In genomic region chr19:13117176-13117771, GRCh38 we compare ENCODE assay signal across 7 cellular contexts. TPM values are rescaled to one million over a fixed set of nuclear protein-coding genes. Genes with fewer than 3 reads are reported as not detected.
A peak's percentile ranks its signal among the peaks of the same experiment; 100 is the strongest.
DNase-seq lines count a peak whose midpoint lies in the region; ATAC-seq and TF ChIP-seq lines count a peak whose summit lies in the region.

No MANE protein-coding gene starts in this region.

- DNase-seq in H7 (no peak), RWPE2 (ENCODE audit: low spot score) (no peak), epithelial cell of proximal tubule (ENCODE audit: low read depth) (no peak), ovary (no peak), RPMI8226 (no peak), SHP77 treated with DMSO at 0.1 percent for 48 hours (lab: John Stamatoyannopoulos, UW) (no peak)

- no peaks in the 10 kb centered on the region for H3K9me3 ChIP-seq in RWPE2 (ENCODE audit: severe bottlenecking)
- H3K9me3 ChIP-seq in ovary, result no peaks in the 10 kb centered on the region

- WGBS in ovary, 3 donors, result 7 to 18% (median 12%) methylated on average over 20 of the region's 20 CpGs

- intact Hi-C loops in ovary (cut with DNase I), result no loop called here

- ATAC-seq in RWPE2 (ENCODE audit: low read depth), result peak; percentile 2; the same call in 1 of the 3 replicates
- no peak for ATAC-seq in HG03565 (IDR thresholded peaks at IDR 0.05; ENCODE audit: unreplicated experiment)

- TF ChIP-seq CTCF in RWPE2 (IDR thresholded peaks at IDR 0.05; ENCODE audit: poor library complexity, severe bottlenecking) (no peak), epithelial cell of proximal tubule (conservative IDR thresholded peaks at IDR 0.05; ENCODE audit: low read depth, low read length) (no peak), ovary (IDR thresholded peaks at IDR 0.05) (no peak)

- H3K4me3 ChIP-seq in H7 (ENCODE audit: insufficient read depth, low read depth, low read length), result peak overlapping the region; percentile 92
- peak overlapping the region; percentile 87 for H3K4me3 ChIP-seq in RWPE2 (ENCODE audit: severe bottlenecking)
- H3K4me3 ChIP-seq in epithelial cell of proximal tubule (ENCODE audit: low read depth, low read length), result peak overlapping the region; percentile 98
- peak overlapping the region; percentile 96 for H3K4me3 ChIP-seq in ovary

- no peaks in the 10 kb centered on the region for H3K27me3 ChIP-seq in H7 (ENCODE audit: control insufficient read depth, insufficient read depth, low read length)
- H3K27me3 ChIP-seq in RWPE2 (ENCODE audit: insufficient read depth, poor library complexity, severe bottlenecking), result no peaks in the 10 kb centered on the region
- no peaks in the 10 kb centered on the region for H3K27me3 ChIP-seq in ovary

- TF ChIP-seq POLR2A in ovary (IDR thresholded peaks at IDR 0.05), result no peak

- H3K27ac ChIP-seq in RWPE2 (ENCODE audit: poor library complexity, severe bottlenecking), result peak overlapping the region; percentile 88
- H3K27ac ChIP-seq in ovary, result no peak overlapping the region

- peaks cover 8% of the 10 kb centered on the region for H3K4me1 ChIP-seq in RWPE2 (ENCODE audit: insufficient read depth, poor library complexity, severe bottlenecking)
- H3K4me1 ChIP-seq in ovary (ENCODE audit: insufficient read depth), result peaks cover 13% of the 10 kb centered on the region

- H3K36me3 ChIP-seq in H7 (replicated peaks; ENCODE audit: control insufficient read depth, insufficient read depth, low read length) (peaks cover 16% of the 10 kb centered on the region), RWPE2 (ENCODE audit: low read depth) (peaks cover 42% of the 10 kb centered on the region), ovary (no peaks in the 10 kb centered on the region)

- TF ChIP-seq EP300 in ovary (IDR thresholded peaks at IDR 0.05), result no peak

RNA-seq across cellular contexts. Expression of gene TRMT1, which starts 0.7 kb away (rescaled TPM):
- 81.5 and 89.1 TPM in 2 replicates for total RNA-seq in H7 (2014; rRNA removed; shearing (Covaris generic))
- total RNA-seq in epithelial cell of proximal tubule, result 49.9 and 56.1 TPM in 2 replicates
- total RNA-seq in ovary, result 10 to 100 TPM; 23.6 to 54.8 (median 38.7) TPM
- 10 to 100 TPM in 1 of 2 donors, 1 to 10 TPM in 1; 7.6 to 37.2 TPM for polyA plus RNA-seq in ovary

RNA-seq across cellular contexts. Expression of gene NACC1, which starts 0.8 kb away (rescaled TPM):
- 254 and 292 TPM in 2 replicates for total RNA-seq in H7 (2014; rRNA removed; shearing (Covaris generic))
- total RNA-seq in epithelial cell of proximal tubule, result 72.2 and 114 TPM in 2 replicates
- total RNA-seq in ovary, result 10 to 100 TPM in 6 of 7 donors, 1 to 10 TPM in 1; 5.1 to 31.4 (median 21.8) TPM
- 10 to 100 TPM in 1 of 2 donors, 1 to 10 TPM in 1; 3.2 to 14.8 TPM for polyA plus RNA-seq in ovary

RNA-seq across cellular contexts. Expression of gene LYL1, which starts 14.6 kb away (rescaled TPM):
- 1.5 and 1.7 TPM in 2 replicates for total RNA-seq in H7 (2014; rRNA removed; shearing (Covaris generic))
- total RNA-seq in epithelial cell of proximal tubule, result 4.0 and 6.9 TPM in 2 replicates
- 1 to 10 TPM; 2.9 to 7.4 (median 6.7) TPM for total RNA-seq in ovary
- 1 to 10 TPM in 1 of 2 donors, under 1 TPM in 1; 0.90 to 5.0 TPM for polyA plus RNA-seq in ovary

RNA-seq across cellular contexts. Expression of gene STX10, which starts 32.9 kb away (rescaled TPM):
- total RNA-seq in H7 (2014; rRNA removed; shearing (Covaris generic)), result 60.1 and 60.7 TPM in 2 replicates
- 89.0 and 92.7 TPM in 2 replicates for total RNA-seq in epithelial cell of proximal tubule
- total RNA-seq in ovary, result 10 to 100 TPM; 36.5 to 54.8 (median 43.0) TPM
- 10 to 100 TPM; 15.3 to 57.8 TPM for polyA plus RNA-seq in ovary

RNA-seq across cellular contexts. Expression of gene IER2, which starts 32.9 kb away (rescaled TPM):
- total RNA-seq in H7 (2014; rRNA removed; shearing (Covaris generic)), result 34.5 and 56.4 TPM in 2 replicates
- total RNA-seq in epithelial cell of proximal tubule, result 105 and 145 TPM in 2 replicates
- total RNA-seq in ovary, result 100 to 1,000 TPM in 3 of 7 donors, 10 to 100 TPM in 4; 55.3 to 301 (median 82.8) TPM
- 10 to 100 TPM; 47.4 to 64.4 TPM for polyA plus RNA-seq in ovary
